ENCODE assay signal across 1 cellular context in genomic region chr17:76872221-76872873, GRCh38.
TF ChIP-seq lines count a peak whose summit lies in the region.

No MANE protein-coding gene starts in this region.

TF ChIP-seq in A549, 52 proteins besides CTCF, POLR2A, EP300 and RAD21 (continued from another document):
- no peak for TF ChIP-seq REST (IDR thresholded peaks at IDR 0.05)
- no peak for TF ChIP-seq HES2 (IDR thresholded peaks at IDR 0.05)
- TF ChIP-seq SREBF2 (IDR thresholded peaks at IDR 0.05): no peak
- no peak for TF ChIP-seq NPAS2 (CRISPR knock-in tag; IDR thresholded peaks at IDR 0.05; ENCODE audit: borderline replicate concordance)
- peak; percentile 66; the same call in 1 of the 2 replicates for TF ChIP-seq E2F6 (IDR thresholded peaks at IDR 0.05; ENCODE audit: borderline replicate concordance, low read depth)
- TF ChIP-seq HMGXB4 (CRISPR knock-in tag; IDR thresholded peaks at IDR 0.05; ENCODE audit: borderline replicate concordance): no peak
- TF ChIP-seq ATOH8 (CRISPR knock-in tag; IDR thresholded peaks at IDR 0.05; ENCODE audit: low read depth): no peak
- TF ChIP-seq FOXS1 (CRISPR knock-in tag; IDR thresholded peaks at IDR 0.05): no peak
- no peak for TF ChIP-seq BCL3 (IDR thresholded peaks at IDR 0.05)
- peak; percentile 23; the same call in 1 of the 2 replicates for TF ChIP-seq PBX3 (IDR thresholded peaks at IDR 0.05)
- no peak for TF ChIP-seq KDM5A (IDR thresholded peaks at IDR 0.05)
- TF ChIP-seq TFCP2L1 (CRISPR knock-in tag; IDR thresholded peaks at IDR 0.05): 0 out of 2 replicates have a peak, but pooled peaks have one; percentile 51
- TF ChIP-seq TP53 (CRISPR knock-in tag; IDR thresholded peaks at IDR 0.05): no peak
- TF ChIP-seq ZNF302 (CRISPR knock-in tag; IDR thresholded peaks at IDR 0.05): no peak
- no peak for TF ChIP-seq MYC (IDR thresholded peaks at IDR 0.05; ENCODE audit: borderline replicate concordance, low read length)
- no peak for TF ChIP-seq NR3C1 (IDR thresholded peaks at IDR 0.05)
- TF ChIP-seq RCOR1 (IDR thresholded peaks at IDR 0.05; ENCODE audit: low read depth, low read length): no peak
- TF ChIP-seq CEBPB (IDR thresholded peaks at IDR 0.05): no peak
